ENCODE assay signal across 18 cellular contexts in the genomic region with DNA sequence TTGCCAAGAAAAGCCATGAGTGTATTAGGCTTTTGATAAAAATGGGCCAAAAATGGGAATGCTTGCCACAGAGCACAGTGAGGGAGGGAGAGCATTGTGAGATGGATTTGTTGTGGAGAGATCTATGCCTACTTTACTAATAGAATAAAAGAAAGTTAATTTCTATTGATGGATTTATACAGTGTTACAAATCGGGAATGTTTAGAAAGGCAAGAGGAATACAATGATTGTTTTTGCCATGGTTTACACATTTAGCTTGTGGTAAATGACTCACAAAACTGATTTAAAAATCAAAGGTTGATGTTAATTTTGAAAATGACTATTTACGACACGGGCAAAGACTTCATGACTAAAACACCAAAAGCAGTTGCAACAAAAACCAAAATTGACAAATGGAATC. TPM values are rescaled to one million over a fixed set of nuclear protein-coding genes. Genes with fewer than 3 reads are reported as not detected.
DNase-seq lines count a peak whose midpoint lies in the region; ATAC-seq and TF ChIP-seq lines count a peak whose summit lies in the region.
"Had no signal": no experiment of that assay in that cellular context is flagged by ENCODE, and none has a peak within 500 bp of the region (broad histone marks: within the 10 kb centered on the region; RNA-seq: fewer than 3 reads in every experiment).

No MANE protein-coding gene starts in this region.

- peaks cover 50% of the 10 kb centered on the region for H3K4me1 Mint-ChIP-seq in activated T-cell treated with anti-CD3 and anti-CD28 coated beads, Interleukin-2, amount 50 U/mL, for 24 hours (ENCODE audit: low read depth)
- peaks cover 21% of the 10 kb centered on the region for H3K4me1 Mint-ChIP-seq in activated T-cell treated with anti-CD3 and anti-CD28 coated beads, Interleukin-2, amount 50 U/mL, for 4 hours (ENCODE audit: low read depth)

- ATAC-seq in activated T-cell treated with anti-CD3 and anti-CD28 coated beads, Interleukin-2, amount 50 U/mL, for 4 hours = no peak
- no peak for ATAC-seq in GM18517 (IDR thresholded peaks at IDR 0.05; ENCODE audit: unreplicated experiment)
- ATAC-seq: CD8-positive, alpha-beta T cell; GM12878; HepG2 had no signal

- no peak overlapping the region for H3K27ac ChIP-seq in WERI-Rb-1
- H3K27ac ChIP-seq: BLaER1 treated with 17β-estradiol and CSF1 and Interleukin-3, amounts not matched to agents 10 nM and 100 nM had no signal

- no peaks in the 10 kb centered on the region for H3K36me3 ChIP-seq in WERI-Rb-1
- H3K36me3 ChIP-seq: HAP-1 had no signal

- H3K27ac Mint-ChIP-seq in activated T-cell treated with anti-CD3 and anti-CD28 coated beads, Interleukin-2, amount 50 U/mL, for 24 hours = peak overlapping the region; percentile 20
- H3K27ac Mint-ChIP-seq: B cell; CD8-positive, alpha-beta T cell had no signal

- H3K36me3 Mint-ChIP-seq in activated T-cell treated with anti-CD3 and anti-CD28 coated beads, Interleukin-2, amount 50 U/mL, for 24 hours (ENCODE audit: low read depth) = no peaks in the 10 kb centered on the region
- H3K36me3 Mint-ChIP-seq in activated T-cell treated with anti-CD3 and anti-CD28 coated beads, Interleukin-2, amount 50 U/mL, for 4 hours (ENCODE audit: insufficient read depth) = no peaks in the 10 kb centered on the region
- H3K36me3 Mint-ChIP-seq: CD8-positive, alpha-beta T cell had no signal

- H3K27me3 Mint-ChIP-seq in activated T-cell treated with anti-CD3 and anti-CD28 coated beads, Interleukin-2, amount 50 U/mL, for 24 hours = peaks cover 16% of the 10 kb centered on the region
- H3K27me3 Mint-ChIP-seq in activated T-cell treated with anti-CD3 and anti-CD28 coated beads, Interleukin-2, amount 50 U/mL, for 4 hours (ENCODE audit: low read depth) = peaks cover 15% of the 10 kb centered on the region
- H3K27me3 Mint-ChIP-seq: B cell had no signal

- no peaks in the 10 kb centered on the region for H3K27me3 ChIP-seq in WERI-Rb-1 (ENCODE audit: insufficient read depth, low read depth, severe bottlenecking)
- H3K27me3 ChIP-seq: BLaER1 treated with 17β-estradiol and CSF1 and Interleukin-3, amounts not matched to agents 10 nM and 100 nM had no signal

- peaks cover 5% of the 10 kb centered on the region for H3K9me3 ChIP-seq in WERI-Rb-1 (ENCODE audit: severe bottlenecking)
- H3K9me3 ChIP-seq: HAP-1 had no signal

- no peak for TF ChIP-seq CTCF in astrocyte of the cerebellum (IDR thresholded peaks at IDR 0.05; ENCODE audit: low read depth, low read length, missing control alignments)
- no peak for TF ChIP-seq CTCF in WERI-Rb-1 (IDR thresholded peaks at IDR 0.05; ENCODE audit: low read depth, low read length)

- no peak for DNase-seq in activated T-cell treated with anti-CD3 and anti-CD28 coated beads, Interleukin-2, amount 50 U/mL, for 24 hours
- no peak for DNase-seq in activated T-cell treated with anti-CD3 and anti-CD28 coated beads, Interleukin-2, amount 50 U/mL, for 4 hours
- DNase-seq in astrocyte of the cerebellum (ENCODE audit: low read depth) (peak; percentile 24), foreskin melanocyte (peak; percentile 51), WERI-Rb-1 (no peak)
- DNase-seq: Calu3; CD8-positive, alpha-beta T cell; DND-41; EL had no signal

- peaks cover under 1% of the 10 kb centered on the region for H3K9me3 Mint-ChIP-seq in activated T-cell treated with anti-CD3 and anti-CD28 coated beads, Interleukin-2, amount 50 U/mL, for 24 hours
- H3K9me3 Mint-ChIP-seq in activated T-cell treated with anti-CD3 and anti-CD28 coated beads, Interleukin-2, amount 50 U/mL, for 4 hours = peaks cover 1% of the 10 kb centered on the region
- H3K9me3 Mint-ChIP-seq: CD8-positive, alpha-beta T cell had no signal

- H3K4me3 Mint-ChIP-seq in activated T-cell treated with anti-CD3 and anti-CD28 coated beads, Interleukin-2, amount 50 U/mL, for 24 hours = peak overlapping the region; percentile 16
- H3K4me3 Mint-ChIP-seq in activated T-cell treated with anti-CD3 and anti-CD28 coated beads, Interleukin-2, amount 50 U/mL, for 4 hours = no peak overlapping the region
- H3K4me3 Mint-ChIP-seq: B cell; CD8-positive, alpha-beta T cell had no signal

- H3K4me3 ChIP-seq in astrocyte of the cerebellum (ENCODE audit: low read depth, low read length) (no peak overlapping the region), WERI-Rb-1 (ENCODE audit: low read depth, low read length) (no peak overlapping the region)
- H3K4me3 ChIP-seq: BLaER1 treated with 17β-estradiol and CSF1 and Interleukin-3, amounts not matched to agents 10 nM and 100 nM; GM12878; HAP-1 had no signal

- in situ Hi-C loops in astrocyte of the cerebellum (cut with HindIII; ENCODE audit: low sequenced_read_pairs) = loop anchor here (25.0 kb wide), 2 partner anchors 92 to 133 kb away; a partner anchor contains a TSS

RNA-seq across cellular contexts. Expression of a gene that starts 16.6 kb away (rescaled TPM):
- 1,000 to 10,000 TPM in 2 of 3 donors, 100 to 1,000 TPM in 1; 361 to 2,286 (median 1,809) TPM for total RNA-seq in activated T-cell treated with anti-CD3 and anti-CD28 coated beads, Interleukin-2, amount 50 U/mL, for 4 hours
- total RNA-seq: A172, Calu3, G401, H1, HepG2 had no signal

RNA-seq across cellular contexts. Expression of a gene that starts 30.3 kb away (rescaled TPM):
- total RNA-seq in activated T-cell treated with anti-CD3 and anti-CD28 coated beads, Interleukin-2, amount 50 U/mL, for 4 hours = 1,000 to 10,000 TPM in 2 of 3 donors, 100 to 1,000 TPM in 1; 341 to 1,810 (median 1,594) TPM
- total RNA-seq: A172, Calu3, G401, H1, HepG2 had no signal

RNA-seq across cellular contexts. Expression of a gene that starts 56.1 kb away (rescaled TPM):
- total RNA-seq in activated T-cell treated with anti-CD3 and anti-CD28 coated beads, Interleukin-2, amount 50 U/mL, for 4 hours = not detected
- total RNA-seq: A172; B cell; Calu3; CD8-positive, alpha-beta T cell; G401; GM12878; H1; HepG2 had no signal

RNA-seq across cellular contexts. Expression of a gene that starts 56.2 kb away (rescaled TPM):
- 1 to 10 TPM; 2.4 to 5.4 (median 4.0) TPM for total RNA-seq in activated T-cell treated with anti-CD3 and anti-CD28 coated beads, Interleukin-2, amount 50 U/mL, for 4 hours
- total RNA-seq: G401 had no signal

Comparison
In these comparisons a context has a peak if more than half of its experiments do, and no peak if none do; other contexts are left out.
1. DNase-seq: peak in astrocyte of the cerebellum (single experiment) and foreskin melanocyte (single experiment); none in activated T-cell treated with anti-CD3 and anti-CD28 coated beads, Interleukin-2, amount 50 U/mL, for 24 hours (single experiment), activated T-cell treated with anti-CD3 and anti-CD28 coated beads, Interleukin-2, amount 50 U/mL, for 4 hours (single experiment) and WERI-Rb-1 (single experiment).